In genomic region chr5:58080573-58080972, GRCh38 we compare ENCODE assay signal across 16 cellular contexts.
A peak's percentile ranks its signal among the peaks of the same experiment; 100 is the strongest.
DNase-seq lines count a peak whose midpoint lies in the region; ATAC-seq and TF ChIP-seq lines count a peak whose summit lies in the region.
"Had no signal": no experiment of that assay in that cellular context is flagged by ENCODE, and none has a peak within 500 bp of the region (broad histone marks: within the 10 kb centered on the region; RNA-seq: fewer than 3 reads in every experiment).

No MANE protein-coding gene starts in this region.

- no peak overlapping the region for H3K4me3 ChIP-seq in left ventricle myocardium inferior
- no peak overlapping the region for H3K4me3 ChIP-seq in heart right ventricle
- no peak overlapping the region for H3K4me3 ChIP-seq in fibroblast of lung (replicated peaks in 1 of 4; ENCODE audit: control extremely low read depth in 1 of 4, insufficient read depth in 1 of 4, low read depth in 3 of 4, low read length in 4 of 4)
- H3K4me3 ChIP-seq: colonic mucosa, vagina had no signal

- H3K4me2 ChIP-seq in fibroblast of lung (ENCODE audit: extremely low read depth, insufficient read depth, low read length), result no peak overlapping the region

- H3K4me3 Mint-ChIP-seq in type B pancreatic cell, result no peak overlapping the region
- H3K4me3 Mint-ChIP-seq: naive thymus-derived CD8-positive, alpha-beta T cell had no signal

- no peak overlapping the region for H2AFZ ChIP-seq in fibroblast of lung (ENCODE audit: low read length)

- CTCF ChIA-PET in RWPE1 (lab: Yijun Ruan, JAX), result no interaction called here

- intact Hi-C loops in left ventricle myocardium inferior (cut with micrococcal nuclease), result no loop called here
- intact Hi-C loops in heart right ventricle (cut with DNase I), result no loop called here

- DNase-seq in left ventricle myocardium inferior, result no peak
- DNase-seq in heart right ventricle, result no peak
- DNase-seq in RWPE1 (ENCODE audit: low spot score), result peak; percentile 37
- DNase-seq in fibroblast of lung (ENCODE audit: low read depth in 2 of 2), result peak; percentile 30 to 52
- no peak for DNase-seq in type B pancreatic cell (ENCODE audit: extremely low spot score, unreplicated experiment)
- DNase-seq in NCI-H345 (lab: John Stamatoyannopoulos, UW), result no peak
- no peak for DNase-seq in CD1c-positive myeloid dendritic cell (ENCODE audit: extremely low spot score)
- DNase-seq: activated naive CD4-positive, alpha-beta T cell treated with anti-CD3 and anti-CD28 coated beads, Interleukin-2, amount 50 U/mL, for 16 hours; colonic mucosa; left cardiac atrium; naive thymus-derived CD8-positive, alpha-beta T cell; NCI-H446 treated with DMSO at 0.1 percent for 48 hours; SHP77 treated with DMSO at 0.1 percent for 48 hours; stimulated activated CD4-positive, alpha-beta T cell treated with anti-CD3 and anti-CD28 coated beads, Interleukin-2, amount 100 ng/mL, for 48 hours had no signal

- H4K20me1 ChIP-seq in fibroblast of lung (ENCODE audit: control insufficient read depth, extremely low read depth, insufficient read depth, low read length), result no peaks in the 10 kb centered on the region

- H3K79me2 ChIP-seq in fibroblast of lung (ENCODE audit: control insufficient read depth, insufficient read depth, low read length), result no peaks in the 10 kb centered on the region

- peak overlapping the region; percentile 52 for H3K27ac Mint-ChIP-seq in type B pancreatic cell
- H3K27ac Mint-ChIP-seq: naive thymus-derived CD8-positive, alpha-beta T cell had no signal

- peaks cover 7% of the 10 kb centered on the region for H3K9me3 Mint-ChIP-seq in type B pancreatic cell
- H3K9me3 Mint-ChIP-seq: naive thymus-derived CD8-positive, alpha-beta T cell had no signal

- TF ChIP-seq CTCF in left ventricle myocardium inferior (IDR thresholded peaks at IDR 0.05; ENCODE audit: borderline replicate concordance) (no peak), heart right ventricle (IDR thresholded peaks at IDR 0.05) (no peak), RWPE1 (conservative IDR thresholded peaks at IDR 0.05; ENCODE audit: low read depth) (no peak), fibroblast of lung (conservative IDR thresholded peaks at IDR 0.05 in 1 of 2, IDR thresholded peaks at IDR 0.05 in 1 of 2; ENCODE audit: low read depth in 1 of 2, low read length in 2 of 2) (no peak), type B pancreatic cell (conservative IDR thresholded peaks at IDR 0.05) (no peak)

- POLR2A ChIA-PET in RWPE1 (lab: Yijun Ruan, JAX; ENCODE audit: low non-redundant PET), result no interaction called here

- WGBS in heart right ventricle, 2 donors, result 43 to 53% methylated on average over 1 of the region's 1 CpG

- peaks cover 6% of the 10 kb centered on the region for H3K36me3 Mint-ChIP-seq in type B pancreatic cell
- H3K36me3 Mint-ChIP-seq: naive thymus-derived CD8-positive, alpha-beta T cell had no signal

- H3K27me3 Mint-ChIP-seq in type B pancreatic cell, result no peaks in the 10 kb centered on the region

- peaks cover 48% of the 10 kb centered on the region for H3K4me1 Mint-ChIP-seq in type B pancreatic cell (ENCODE audit: unreplicated experiment)
- H3K4me1 Mint-ChIP-seq: naive thymus-derived CD8-positive, alpha-beta T cell had no signal

- no peak overlapping the region for H3K9ac ChIP-seq in fibroblast of lung (ENCODE audit: insufficient read depth, low read length)

- no peaks in the 10 kb centered on the region for H3K9me3 ChIP-seq in left ventricle myocardium inferior (replicated peaks)
- no peaks in the 10 kb centered on the region for H3K9me3 ChIP-seq in heart right ventricle
- H3K9me3 ChIP-seq in fibroblast of lung (ENCODE audit: control insufficient read depth, insufficient read depth, low read depth, low read length), result no peaks in the 10 kb centered on the region
- H3K9me3 ChIP-seq: colonic mucosa, vagina had no signal

- peaks cover 42% of the 10 kb centered on the region for H3K4me1 ChIP-seq in left ventricle myocardium inferior
- H3K4me1 ChIP-seq in heart right ventricle, result peaks cover 0 to 66% (median 28%) of the 10 kb centered on the region in 9 donors
- H3K4me1 ChIP-seq in fibroblast of lung (ENCODE audit: control insufficient read depth, extremely low read depth, insufficient read depth, low read length), result no peaks in the 10 kb centered on the region
- H3K4me1 ChIP-seq: colonic mucosa, vagina had no signal

- H3K27ac ChIP-seq in left ventricle myocardium inferior (replicated peaks) (peak overlapping the region; percentile 1), heart right ventricle (peak overlapping the region in 1 of 10 donors; percentile 16), RWPE1 (no peak overlapping the region), fibroblast of lung (ENCODE audit: insufficient read depth, low read length) (no peak overlapping the region)
- H3K27ac ChIP-seq: colonic mucosa, vagina had no signal

- H3K36me3 ChIP-seq in left ventricle myocardium inferior (no peaks in the 10 kb centered on the region), heart right ventricle (no peaks in the 10 kb centered on the region), fibroblast of lung (ENCODE audit: control insufficient read depth, insufficient read depth, low read length) (no peaks in the 10 kb centered on the region)
- H3K36me3 ChIP-seq: colonic mucosa, vagina had no signal

- ATAC-seq in heart right ventricle, result no peak
- ATAC-seq in HG02938 (IDR thresholded peaks at IDR 0.05; ENCODE audit: unreplicated experiment), result no peak
- ATAC-seq: left cardiac atrium; naive thymus-derived CD8-positive, alpha-beta T cell had no signal

- H3K27me3 ChIP-seq in left ventricle myocardium inferior (ENCODE audit: low read depth) (no peaks in the 10 kb centered on the region), heart right ventricle (no peaks in the 10 kb centered on the region), fibroblast of lung (ENCODE audit: control insufficient read depth, insufficient read depth, low read length) (no peaks in the 10 kb centered on the region)
- H3K27me3 ChIP-seq: colonic mucosa, vagina had no signal

Comparison
In these comparisons a context has a peak if more than half of its experiments do, and no peak if none do; other contexts are left out.
1. DNase-seq: peak in RWPE1 (single experiment) and fibroblast of lung (2 of 2); none in left ventricle myocardium inferior (single experiment), heart right ventricle (0 of 2), type B pancreatic cell (single experiment), NCI-H345 (single experiment) and CD1c-positive myeloid dendritic cell (single experiment).